Comparison of ENCODE assay signal across 8 cellular contexts in the genomic region with DNA sequence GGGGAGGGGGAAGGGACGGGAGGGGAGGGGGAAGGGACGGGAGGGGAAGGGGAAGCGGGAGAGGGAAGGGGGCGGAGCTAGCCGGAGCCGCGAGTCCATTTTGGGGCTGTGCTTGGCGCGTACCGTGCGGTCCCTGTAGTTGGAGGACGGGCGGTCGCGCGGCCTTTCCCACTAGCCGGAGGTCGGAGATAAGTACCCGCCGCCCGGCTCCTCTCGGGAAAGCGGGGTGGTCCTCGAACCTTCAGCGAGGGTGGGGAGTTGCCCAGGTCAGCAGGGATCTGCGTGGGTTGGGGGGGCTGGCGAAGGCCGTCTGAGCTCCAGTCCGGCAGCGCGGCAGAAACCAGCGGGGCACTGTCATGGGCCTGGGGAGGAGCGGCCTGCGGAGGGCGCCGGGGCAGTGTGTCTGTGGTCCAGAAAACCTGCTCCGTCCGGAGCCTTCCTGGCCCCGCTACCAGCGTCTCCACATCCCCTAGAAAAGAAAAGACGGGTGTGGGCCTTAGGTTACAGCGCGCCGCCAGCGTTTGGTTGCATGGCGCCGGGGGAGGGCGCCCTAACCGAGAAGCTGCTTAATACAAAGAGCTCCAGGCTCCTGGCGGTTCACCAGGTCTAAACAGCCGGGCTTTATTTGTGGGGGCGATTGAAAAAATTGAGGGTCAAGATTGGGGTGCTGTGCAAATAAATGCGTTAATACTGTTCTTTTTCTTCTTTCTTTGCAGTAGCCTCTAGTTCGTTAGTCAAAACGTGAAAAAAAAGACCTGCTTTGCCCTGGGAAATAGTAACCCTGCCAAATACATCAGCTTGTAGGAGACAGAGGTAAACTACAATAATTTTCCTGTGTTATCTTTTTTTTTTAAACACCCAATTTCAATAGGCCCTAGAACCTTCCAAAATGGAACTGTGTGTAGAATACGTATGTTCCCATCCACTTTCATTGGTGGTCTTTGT. TPM values are rescaled to one million over a fixed set of nuclear protein-coding genes. Genes with fewer than 3 reads are reported as not detected.
DNase-seq lines count a peak whose midpoint lies in the region; ATAC-seq and TF ChIP-seq lines count a peak whose summit lies in the region.

A gene with protein sequence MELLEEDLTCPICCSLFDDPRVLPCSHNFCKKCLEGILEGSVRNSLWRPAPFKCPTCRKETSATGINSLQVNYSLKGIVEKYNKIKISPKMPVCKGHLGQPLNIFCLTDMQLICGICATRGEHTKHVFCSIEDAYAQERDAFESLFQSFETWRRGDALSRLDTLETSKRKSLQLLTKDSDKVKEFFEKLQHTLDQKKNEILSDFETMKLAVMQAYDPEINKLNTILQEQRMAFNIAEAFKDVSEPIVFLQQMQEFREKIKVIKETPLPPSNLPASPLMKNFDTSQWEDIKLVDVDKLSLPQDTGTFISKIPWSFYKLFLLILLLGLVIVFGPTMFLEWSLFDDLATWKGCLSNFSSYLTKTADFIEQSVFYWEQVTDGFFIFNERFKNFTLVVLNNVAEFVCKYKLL (plus strand): TSS at position 92 of the 945 bp plus-strand sequence. CDS start 14,899 bp downstream, outside the sequence.

- no peaks in the 10 kb centered on the region for H3K9me3 ChIP-seq in adipocyte (ENCODE audit: control insufficient read depth, low read length)
- no peaks in the 10 kb centered on the region for H3K9me3 ChIP-seq in cardiac muscle cell (ENCODE audit: low read depth)

- peaks cover 12% of the 10 kb centered on the region for H3K36me3 Mint-ChIP-seq in type B pancreatic cell

- H3K27ac Mint-ChIP-seq in type B pancreatic cell, result peak within 1 kb of the TSS; percentile 96

- H3K36me3 ChIP-seq in adipocyte (ENCODE audit: control insufficient read depth, insufficient read depth, low read length, severe bottlenecking), result peaks cover 35% of the 10 kb centered on the region
- peaks cover 11% of the 10 kb centered on the region for H3K36me3 ChIP-seq in cardiac muscle cell

- DNase-seq in GM12864 (ENCODE audit: low read depth), result peak; percentile 67
- DNase-seq in NCI-H1048 (lab: John Stamatoyannopoulos, UW), result peak; percentile 21
- peak; percentile 95 for DNase-seq in SW480 (ENCODE audit: low spot score)
- peak; percentile 95 for DNase-seq in adipocyte (ENCODE audit: low read depth)
- peak; percentile 91 to 94 for DNase-seq in cardiac muscle cell (ENCODE audit: low read depth in 1 of 2, low spot score in 1 of 2)
- peak; percentile 96 for DNase-seq in pons (ENCODE audit: low spot score)
- peak; percentile 89 for DNase-seq in type B pancreatic cell (ENCODE audit: extremely low spot score, unreplicated experiment)

- peak; percentile 70 for TF ChIP-seq CTCF in GM12864 (IDR thresholded peaks at IDR 0.05; ENCODE audit: low read depth, low read length, missing control alignments)
- TF ChIP-seq CTCF in cardiac muscle cell (IDR thresholded peaks at IDR 0.05; ENCODE audit: low read depth, low read length), result peak; percentile 87
- peak; percentile 77 for TF ChIP-seq CTCF in type B pancreatic cell (conservative IDR thresholded peaks at IDR 0.05)

- H3K9me3 Mint-ChIP-seq in type B pancreatic cell, result no peaks in the 10 kb centered on the region

- H3K4me3 Mint-ChIP-seq in type B pancreatic cell, result peak within 1 kb of the TSS; percentile 91

- H3K4me3 ChIP-seq in GM12864 (ENCODE audit: low read depth, low read length) (peak within 1 kb of the TSS; percentile 79), adipocyte (ENCODE audit: low read length) (peak within 1 kb of the TSS; percentile 89), cardiac muscle cell (peak within 1 kb of the TSS; percentile 91)

- no peaks in the 10 kb centered on the region for H3K27me3 Mint-ChIP-seq in type B pancreatic cell

- peak within 1 kb of the TSS; percentile 99 for H3K27ac ChIP-seq in cardiac muscle cell

- peaks cover 25% of the 10 kb centered on the region for H3K4me1 Mint-ChIP-seq in type B pancreatic cell (ENCODE audit: unreplicated experiment)

- no peaks in the 10 kb centered on the region for H3K27me3 ChIP-seq in adipocyte (replicated peaks; ENCODE audit: control insufficient read depth, insufficient read depth, low read length)
- H3K27me3 ChIP-seq in cardiac muscle cell, result no peaks in the 10 kb centered on the region

- peak; percentile 74 for ATAC-seq in HG02588 (IDR thresholded peaks at IDR 0.05; ENCODE audit: unreplicated experiment)

- H3K4me1 ChIP-seq in adipocyte (ENCODE audit: control insufficient read depth, insufficient read depth, low read length) (peaks cover 39% of the 10 kb centered on the region), cardiac muscle cell (ENCODE audit: low read depth) (peaks cover 9% of the 10 kb centered on the region)

- H3K9ac ChIP-seq in adipocyte (ENCODE audit: low read length), result peak within 1 kb of the TSS; percentile 98

RNA-seq across cellular contexts. Expression of the gene that starts here (rescaled TPM):
- total RNA-seq in cardiac muscle cell (13.7 and 18.4 TPM in 2 replicates), type B pancreatic cell (ENCODE audit: low replicate concordance) (33.8 and 42.0 TPM in 2 replicates)
- polyA plus RNA-seq in cardiac muscle cell, result 19.1 and 27.6 TPM in 2 replicates

Comparison
In these comparisons a context has a peak if more than half of its experiments do, and no peak if none do; other contexts are left out.
1. Peak in every context shown above with its lines: DNase-seq, ATAC-seq, H3K4me3 ChIP-seq and H3K27ac ChIP-seq.
2. DNase-seq: peak in every context shown above with its lines; median percentile 96 in pons; 95 in SW480; 95 in adipocyte; 92 in cardiac muscle cell; 89 in type B pancreatic cell; 67 in GM12864; 21 in NCI-H1048.